1 cellular context compared by ENCODE assay signal in genomic region chr2:96249654-96250053, GRCh38.
TF ChIP-seq lines count a peak whose summit lies in the region.

No MANE protein-coding gene starts in this region.

TF ChIP-seq in K562, 482 proteins besides CTCF, POLR2A, EP300 and RAD21:
- TF ChIP-seq, protein P1, sequence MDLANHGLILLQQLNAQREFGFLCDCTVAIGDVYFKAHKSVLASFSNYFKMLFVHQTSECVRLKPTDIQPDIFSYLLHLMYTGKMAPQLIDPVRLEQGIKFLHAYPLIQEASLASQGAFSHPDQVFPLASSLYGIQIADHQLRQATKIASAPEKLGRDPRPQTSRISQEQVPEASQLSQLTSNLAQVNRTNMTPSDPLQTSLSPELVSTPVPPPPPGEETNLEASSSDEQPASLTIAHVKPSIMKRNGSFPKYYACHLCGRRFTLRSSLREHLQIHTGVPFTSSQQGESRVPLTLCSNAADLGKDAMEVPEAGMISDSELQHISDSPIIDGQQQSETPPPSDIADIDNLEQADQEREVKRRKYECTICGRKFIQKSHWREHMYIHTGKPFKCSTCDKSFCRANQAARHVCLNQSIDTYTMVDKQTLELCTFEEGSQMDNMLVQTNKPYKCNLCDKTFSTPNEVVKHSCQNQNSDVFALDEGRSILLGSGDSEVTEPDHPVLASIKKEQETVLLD (IDR thresholded peaks at IDR 0.05) = no peak
- TF ChIP-seq POLR2AphosphoS5 (IDR thresholded peaks at IDR 0.05; ENCODE audit: control insufficient read depth, insufficient read depth, low read depth, low read length) (0 out of 2 replicates have a peak, but pooled peaks have one; percentile 10), POLR2G (IDR thresholded peaks at IDR 0.05; ENCODE audit: low read depth, low read length) (peak; percentile 56), TARDBP (IDR thresholded peaks at IDR 0.05) (no peak)
